17 cellular contexts compared by ENCODE assay signal in the genomic region with DNA sequence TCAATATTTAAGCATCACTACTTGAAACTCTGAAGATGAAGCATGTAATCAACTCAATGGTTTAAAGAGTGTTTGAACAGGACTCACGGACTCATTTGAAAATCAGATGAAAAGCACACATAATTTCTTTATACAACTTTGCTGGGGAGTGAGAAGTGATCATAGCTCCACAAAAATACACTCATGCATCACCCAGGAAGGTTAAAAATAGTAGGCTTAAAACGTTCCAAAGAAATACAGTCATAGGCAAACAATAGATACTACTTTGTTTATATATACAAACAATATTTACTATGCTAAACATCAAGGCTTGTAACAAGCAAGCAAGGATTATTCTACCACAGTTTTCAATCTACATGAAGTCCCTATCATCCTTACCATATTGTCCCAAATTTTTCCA. TPM values are rescaled to one million over a fixed set of nuclear protein-coding genes. Genes with fewer than 3 reads are reported as not detected.
DNase-seq lines count a peak whose midpoint lies in the region; ATAC-seq and TF ChIP-seq lines count a peak whose summit lies in the region.
"Had no signal": no experiment of that assay in that cellular context is flagged by ENCODE, and none has a peak within 500 bp of the region (broad histone marks: within the 10 kb centered on the region; RNA-seq: fewer than 3 reads in every experiment).

No MANE protein-coding gene starts in this region.

- intact Hi-C loops in activated CD8-positive, alpha-beta T cell treated with anti-CD3 and anti-CD28 coated beads for 36 hours (cut with micrococcal nuclease): no loop called here
- intact Hi-C loops in PC-3 (cut with micrococcal nuclease) (loop anchor here (5.0 kb wide), 1 partner anchor 54 kb away; no protein-coding TSS in a partner anchor), heart right ventricle (cut with DNase I) (no loop called here), sigmoid colon (cut with DNase I) (no loop called here), Calu3 (cut with micrococcal nuclease; ENCODE audit: unreplicated experiment) (no loop called here)

- peaks cover 44% of the 10 kb centered on the region for H3K4me1 Mint-ChIP-seq in activated CD8-positive, alpha-beta T cell treated with anti-CD3 and anti-CD28 coated beads for 36 hours (ENCODE audit: low read depth)
- H3K4me1 Mint-ChIP-seq in activated CD8-positive, alpha-beta T cell treated with anti-CD3 and anti-CD28 coated beads, Interleukin-2, amount 10 ng/mL, durations not matched to agents 7 days and 5 days (ENCODE audit: low read depth): peaks cover 20% of the 10 kb centered on the region
- H3K4me1 Mint-ChIP-seq in Calu3 (ENCODE audit: low read depth, unreplicated experiment) (peaks cover 6% of the 10 kb centered on the region), WTC11 (peaks cover 55% of the 10 kb centered on the region)
- H3K4me1 Mint-ChIP-seq: activated B cell treated with CpG ODN at 0.5 μM for 24 hours had no signal

- H2AFZ ChIP-seq in PC-3 (ENCODE audit: low read length): no peak overlapping the region

- no peaks in the 10 kb centered on the region for H3K27me3 Mint-ChIP-seq in activated CD8-positive, alpha-beta T cell treated with anti-CD3 and anti-CD28 coated beads for 36 hours
- no peaks in the 10 kb centered on the region for H3K27me3 Mint-ChIP-seq in activated CD8-positive, alpha-beta T cell treated with anti-CD3 and anti-CD28 coated beads, Interleukin-2, amount 10 ng/mL, durations not matched to agents 7 days and 5 days (ENCODE audit: low read depth)
- no peaks in the 10 kb centered on the region for H3K27me3 Mint-ChIP-seq in Calu3 (ENCODE audit: unreplicated experiment)
- no peaks in the 10 kb centered on the region for H3K27me3 Mint-ChIP-seq in WTC11 (ENCODE audit: low read depth)
- H3K27me3 Mint-ChIP-seq: stimulated activated naive CD8-positive, alpha-beta T cell treated with anti-CD3 and anti-CD28 coated beads, Interleukin-15, Interleukin-2, amounts not matched to agents 100 ng/mL and 50 ng/mL, for 24 hours had no signal

- CTCF ChIA-PET in activated CD8-positive, alpha-beta T cell treated with anti-CD3 and anti-CD28 coated beads for 36 hours (lab: Charles Lee): interaction anchor here (1.0 to 13.3 kb wide), 6 partner anchors 9 to 152 kb away, joined by 3 to 168 read pairs (median 5); a partner anchor contains a TSS
- CTCF ChIA-PET in activated CD8-positive, alpha-beta T cell treated with anti-CD3 and anti-CD28 coated beads, Interleukin-2, amount 10 ng/mL, durations not matched to agents 7 days and 5 days (lab: Charles Lee): interaction anchor here (0.7 to 1.6 kb wide), 6 partner anchors 10 to 173 kb away, joined by 3 to 22 read pairs (median 4); no protein-coding TSS in a partner anchor
- CTCF ChIA-PET in PC-3 (lab: Charles Lee): interaction anchor here (0.6 to 1.6 kb wide), 6 partner anchors 9 to 276 kb away, joined by 3 to 9 read pairs (median 4); a partner anchor contains a TSS
- CTCF ChIA-PET in Calu3 (lab: Charles Lee): interaction anchor here (0.9 kb wide), 1 partner anchor 10 kb away, joined by 3 read pairs; no protein-coding TSS in a partner anchor
- CTCF ChIA-PET in WTC11 (lab: Charles Lee): interaction anchor here (0.8 to 1.3 kb wide), 2 partner anchors 9 to 117 kb away, joined by 3 to 14 read pairs; no protein-coding TSS in a partner anchor

- ATAC-seq in activated CD8-positive, alpha-beta T cell treated with anti-CD3 and anti-CD28 coated beads for 36 hours: no peak
- ATAC-seq in activated CD8-positive, alpha-beta T cell treated with anti-CD3 and anti-CD28 coated beads, Interleukin-2, amount 10 ng/mL, durations not matched to agents 7 days and 5 days: no peak
- ATAC-seq in PC-3: peak; percentile 32
- ATAC-seq in heart right ventricle: peak in 7 of 8 donors; percentile 58 to 93 (median 84)
- no peak for ATAC-seq in esophagus mucosa
- no peak for ATAC-seq in WTC11

- no peaks in the 10 kb centered on the region for H3K27me3 ChIP-seq in PC-3 (ENCODE audit: low read length)
- no peaks in the 10 kb centered on the region for H3K27me3 ChIP-seq in heart right ventricle
- no peaks in the 10 kb centered on the region for H3K27me3 ChIP-seq in sigmoid colon
- H3K27me3 ChIP-seq: cardiac muscle cell had no signal

- H3K27ac ChIP-seq in PC-3 (ENCODE audit: low read length): peak overlapping the region; percentile 63
- peak overlapping the region in 7 of 10 donors; percentile 27 to 78 (median 61) for H3K27ac ChIP-seq in heart right ventricle
- peak overlapping the region; percentile 17 to 67 (median 49) for H3K27ac ChIP-seq in sigmoid colon
- H3K27ac ChIP-seq: cardiac muscle cell, KMS-11 had no signal

- peak overlapping the region; percentile 17 for H3K4me3 Mint-ChIP-seq in activated CD8-positive, alpha-beta T cell treated with anti-CD3 and anti-CD28 coated beads for 36 hours
- no peak overlapping the region for H3K4me3 Mint-ChIP-seq in activated CD8-positive, alpha-beta T cell treated with anti-CD3 and anti-CD28 coated beads, Interleukin-2, amount 10 ng/mL, durations not matched to agents 7 days and 5 days
- no peak overlapping the region for H3K4me3 Mint-ChIP-seq in Calu3 (ENCODE audit: low read depth, unreplicated experiment)
- no peak overlapping the region for H3K4me3 Mint-ChIP-seq in WTC11
- H3K4me3 Mint-ChIP-seq: activated B cell treated with CpG ODN at 0.5 μM for 24 hours; stimulated activated naive CD8-positive, alpha-beta T cell treated with anti-CD3 and anti-CD28 coated beads, Interleukin-15, Interleukin-2, amounts not matched to agents 100 ng/mL and 50 ng/mL, for 24 hours; T-helper 1 cell treated with Interleukin-12 subunit alpha and Interleukin-12 subunit beta and Interleukin-4 antibody, amounts not matched to agents 30 μg/mL and 1 μg/mL, for 36 hours had no signal

- H3K4me3 ChIP-seq in PC-3 (ENCODE audit: low read length) (no peak overlapping the region), heart right ventricle (peak overlapping the region in 2 of 10 donors; percentile 1 to 10), sigmoid colon (no peak overlapping the region)
- H3K4me3 ChIP-seq: cardiac muscle cell had no signal

- POLR2A ChIA-PET in activated CD8-positive, alpha-beta T cell treated with anti-CD3 and anti-CD28 coated beads for 36 hours (lab: Charles Lee): interaction anchor here (0.8 to 1.2 kb wide), 5 partner anchors 13 to 160 kb away, joined by 3 to 5 read pairs (median 3); a partner anchor contains a TSS
- POLR2A ChIA-PET in activated CD8-positive, alpha-beta T cell treated with anti-CD3 and anti-CD28 coated beads, Interleukin-2, amount 10 ng/mL, durations not matched to agents 7 days and 5 days (lab: Charles Lee): interaction anchor here (2.4 kb wide), 1 partner anchor 10 kb away, joined by 7 read pairs; no protein-coding TSS in a partner anchor
- POLR2A ChIA-PET in PC-3 (lab: Charles Lee; ENCODE audit: unreplicated experiment): interaction anchor here (0.6 kb wide), 1 partner anchor 11 kb away, joined by 6 read pairs; a partner anchor contains a TSS
- POLR2A ChIA-PET in WTC11 (lab: Charles Lee): no interaction called here

- H3K4me1 ChIP-seq in PC-3 (ENCODE audit: insufficient read depth, low read length): peaks cover 41% of the 10 kb centered on the region
- peaks cover 0 to 92% (median 63%) of the 10 kb centered on the region in 9 donors for H3K4me1 ChIP-seq in heart right ventricle
- H3K4me1 ChIP-seq in sigmoid colon: peaks cover 0 to 85% (median 62%) of the 10 kb centered on the region in 4 donors

- H4K20me1 ChIP-seq in PC-3 (ENCODE audit: low read length): peaks cover 18% of the 10 kb centered on the region

- no peak for TF ChIP-seq CTCF in activated CD8-positive, alpha-beta T cell treated with anti-CD3 and anti-CD28 coated beads for 36 hours (IDR thresholded peaks at IDR 0.05)
- TF ChIP-seq CTCF in PC-3 (conservative IDR thresholded peaks at IDR 0.05; ENCODE audit: low read depth, low read length): no peak
- TF ChIP-seq CTCF in heart right ventricle (IDR thresholded peaks at IDR 0.05): no peak
- no peak for TF ChIP-seq CTCF in sigmoid colon (IDR thresholded peaks at IDR 0.05)
- TF ChIP-seq CTCF in Calu3 (IDR thresholded peaks at IDR 0.05; ENCODE audit: unreplicated experiment): no peak
- no peak for TF ChIP-seq CTCF in WTC11 (IDR thresholded peaks at IDR 0.05)

- H3K9me3 ChIP-seq in PC-3 (ENCODE audit: low read length) (no peaks in the 10 kb centered on the region), heart right ventricle (no peaks in the 10 kb centered on the region), sigmoid colon (no peaks in the 10 kb centered on the region)

- peaks cover 84% of the 10 kb centered on the region for H3K79me2 ChIP-seq in PC-3 (ENCODE audit: low read length)

- WGBS in heart right ventricle, 2 donors: 21 to 36% methylated on average over 2 of the region's 2 CpGs
- 30 to 56% methylated on average over 2 of the region's 2 CpGs for WGBS in sigmoid colon, 2 donors

- H3K36me3 Mint-ChIP-seq in activated CD8-positive, alpha-beta T cell treated with anti-CD3 and anti-CD28 coated beads for 36 hours (ENCODE audit: low read depth): peaks cover 35% of the 10 kb centered on the region
- H3K36me3 Mint-ChIP-seq in activated CD8-positive, alpha-beta T cell treated with anti-CD3 and anti-CD28 coated beads, Interleukin-2, amount 10 ng/mL, durations not matched to agents 7 days and 5 days (ENCODE audit: low read depth): peaks cover 33% of the 10 kb centered on the region
- H3K36me3 Mint-ChIP-seq in Calu3 (ENCODE audit: insufficient read depth, unreplicated experiment) (no peaks in the 10 kb centered on the region), WTC11 (peaks cover 23% of the 10 kb centered on the region)

- BruUV-seq in PC-3 (replicated peaks; lab: Mats Ljungman, UMichigan) (no TSS peak), Calu3 (replicated peaks; lab: Mats Ljungman, UMichigan) (no TSS peak)

- no peaks in the 10 kb centered on the region for H3K9me3 Mint-ChIP-seq in activated CD8-positive, alpha-beta T cell treated with anti-CD3 and anti-CD28 coated beads for 36 hours
- no peaks in the 10 kb centered on the region for H3K9me3 Mint-ChIP-seq in activated CD8-positive, alpha-beta T cell treated with anti-CD3 and anti-CD28 coated beads, Interleukin-2, amount 10 ng/mL, durations not matched to agents 7 days and 5 days (ENCODE audit: insufficient read depth)
- H3K9me3 Mint-ChIP-seq in Calu3 (ENCODE audit: low read depth, unreplicated experiment) (no peaks in the 10 kb centered on the region), WTC11 (no peaks in the 10 kb centered on the region)
- H3K9me3 Mint-ChIP-seq: activated B cell treated with CpG ODN at 0.5 μM for 24 hours; stimulated activated naive CD8-positive, alpha-beta T cell treated with anti-CD3 and anti-CD28 coated beads, Interleukin-15, Interleukin-2, amounts not matched to agents 100 ng/mL and 50 ng/mL, for 24 hours; T-helper 1 cell treated with Interleukin-12 subunit alpha and Interleukin-12 subunit beta and Interleukin-4 antibody, amounts not matched to agents 30 μg/mL and 1 μg/mL, for 36 hours had no signal

- TF ChIP-seq EP300 in sigmoid colon (IDR thresholded peaks at IDR 0.05): no peak

- no peak for TF ChIP-seq POLR2A in sigmoid colon (IDR thresholded peaks at IDR 0.05)

- peaks cover 4% of the 10 kb centered on the region for H3F3A ChIP-seq in PC-3 (ENCODE audit: low read length, unreplicated experiment)

- H3K36me3 ChIP-seq in PC-3 (ENCODE audit: low read depth, low read length) (no peaks in the 10 kb centered on the region), heart right ventricle (peaks cover 0 to 22% (median 0%) of the 10 kb centered on the region in 9 donors), sigmoid colon (no peaks in the 10 kb centered on the region)
- H3K36me3 ChIP-seq: cardiac muscle cell had no signal

- peak overlapping the region; percentile 61 for H3K27ac Mint-ChIP-seq in activated CD8-positive, alpha-beta T cell treated with anti-CD3 and anti-CD28 coated beads for 36 hours
- no peak overlapping the region for H3K27ac Mint-ChIP-seq in activated CD8-positive, alpha-beta T cell treated with anti-CD3 and anti-CD28 coated beads, Interleukin-2, amount 10 ng/mL, durations not matched to agents 7 days and 5 days
- no peak overlapping the region for H3K27ac Mint-ChIP-seq in Calu3 (ENCODE audit: unreplicated experiment)
- H3K27ac Mint-ChIP-seq in WTC11: no peak overlapping the region; the same call in 1 of the 2 replicates
- H3K27ac Mint-ChIP-seq: activated B cell treated with CpG ODN at 0.5 μM for 24 hours; stimulated activated naive CD8-positive, alpha-beta T cell treated with anti-CD3 and anti-CD28 coated beads, Interleukin-15, Interleukin-2, amounts not matched to agents 100 ng/mL and 50 ng/mL, for 24 hours; T-helper 1 cell treated with Interleukin-12 subunit alpha and Interleukin-12 subunit beta and Interleukin-4 antibody, amounts not matched to agents 30 μg/mL and 1 μg/mL, for 36 hours had no signal

- H3K9ac ChIP-seq in PC-3 (ENCODE audit: low read length): peak overlapping the region; percentile 3; the same call in 1 of the 2 replicates
- H3K9ac ChIP-seq: KMS-11 had no signal

- no peaks in the 10 kb centered on the region for H3K9me2 ChIP-seq in PC-3 (replicated peaks; ENCODE audit: low read length)

- H3K4me2 ChIP-seq in PC-3 (ENCODE audit: low read length): peak overlapping the region; percentile 37
- H3K4me2 ChIP-seq: KMS-11 had no signal

- DNase-seq in activated CD8-positive, alpha-beta T cell treated with anti-CD3 and anti-CD28 coated beads for 36 hours: no peak
- DNase-seq in activated CD8-positive, alpha-beta T cell treated with anti-CD3 and anti-CD28 coated beads, Interleukin-2, amount 10 ng/mL, durations not matched to agents 7 days and 5 days: no peak
- DNase-seq in PC-3 (peak; percentile 49), heart right ventricle (no peak), sigmoid colon (no peak), Calu3 (no peak), WTC11 (ENCODE audit: low spot score) (no peak)
- DNase-seq: ACHN; activated B cell treated with CpG ODN at 0.5 μM for 24 hours; effector CD8-positive, alpha-beta T cell; NCI-H1105; posterior cingulate gyrus had no signal

RNA-seq across cellular contexts. Expression of a gene that starts 11.6 kb away (rescaled TPM):
- total RNA-seq in activated CD8-positive, alpha-beta T cell treated with anti-CD3 and anti-CD28 coated beads for 36 hours: 10 to 100 TPM; 54.9 to 55.3 TPM
- 10 to 100 TPM; 46.5 to 46.6 TPM for total RNA-seq in activated CD8-positive, alpha-beta T cell treated with anti-CD3 and anti-CD28 coated beads, Interleukin-2, amount 10 ng/mL, durations not matched to agents 7 days and 5 days
- total RNA-seq in PC-3 (2014; rRNA removed) (30.1 and 43.8 TPM in 2 replicates), heart right ventricle (10 to 100 TPM; 22.4 to 32.7 (median 25.9) TPM), sigmoid colon (10 to 100 TPM; 63.7 to 82.0 (median 72.5) TPM), Calu3 (2022) (47.6 and 51.3 TPM in 2 replicates), esophagus mucosa (14.2 TPM), WTC11 (2021) (63.1 to 66.4 TPM (median 65.3 TPM) in 3 replicates)
- polyA plus RNA-seq in heart right ventricle (10 to 100 TPM in 1 of 2 donors, 1 to 10 TPM in 1; 8.9 to 13.6 TPM), sigmoid colon (10 to 100 TPM; 16.1 to 19.9 (median 16.2) TPM)

Comparison
In these comparisons a context has a peak if more than half of its experiments do, and no peak if none do; other contexts are left out.
1. ATAC-seq: peak in PC-3 (single experiment) and heart right ventricle (7 of 8); none in activated CD8-positive, alpha-beta T cell treated with anti-CD3 and anti-CD28 coated beads for 36 hours (single experiment), activated CD8-positive, alpha-beta T cell treated with anti-CD3 and anti-CD28 coated beads, Interleukin-2, amount 10 ng/mL, durations not matched to agents 7 days and 5 days (single experiment), esophagus mucosa (single experiment) and WTC11 (single experiment).
2. Peak in every context shown above with its lines, with median percentiles within 50 percentile points of each other: H3K27ac ChIP-seq.